Comparison of ENCODE assay signal across 16 cellular contexts in the genomic region with DNA sequence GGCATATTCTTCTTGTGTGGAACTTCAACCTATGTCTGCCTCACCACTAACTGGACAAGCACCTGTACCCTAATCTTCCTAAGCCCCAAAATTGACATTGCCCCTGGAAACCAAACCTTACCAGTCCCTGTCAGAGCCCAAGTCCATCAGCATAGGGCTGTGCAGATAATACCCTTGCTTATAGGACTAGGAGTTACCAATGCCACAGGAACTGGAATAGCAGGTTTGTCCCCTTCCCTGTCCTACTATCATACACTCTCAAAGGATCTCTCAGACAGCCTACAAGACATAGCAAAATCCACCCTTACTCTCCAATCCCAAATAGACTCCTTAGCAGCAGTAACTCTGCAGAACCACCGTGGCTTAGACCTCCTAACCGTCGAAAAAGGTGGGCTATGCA. TPM values are rescaled to one million over a fixed set of nuclear protein-coding genes. Genes with fewer than 3 reads are reported as not detected.
DNase-seq lines count a peak whose midpoint lies in the region; ATAC-seq and TF ChIP-seq lines count a peak whose summit lies in the region.
"Had no signal": no experiment of that assay in that cellular context is flagged by ENCODE, and none has a peak within 500 bp of the region (broad histone marks: within the 10 kb centered on the region; RNA-seq: fewer than 3 reads in every experiment).

No MANE protein-coding gene starts in this region.

- TF ChIP-seq POLR2A in suprapubic skin (IDR thresholded peaks at IDR 0.05) (no peak), gastrocnemius medialis (IDR thresholded peaks at IDR 0.05) (no peak)

- H3K4me3 ChIP-seq in OCI-LY3 (ENCODE audit: low read length) (no peak overlapping the region), suprapubic skin (no peak overlapping the region), foreskin fibroblast (ENCODE audit: low read depth in 1 of 2, low read length in 2 of 2) (no peak overlapping the region), gastrocnemius medialis (no peak overlapping the region)
- H3K4me3 ChIP-seq: heart right ventricle, ovary, SK-N-MC had no signal

- peaks cover 47% of the 10 kb centered on the region for H3K4me1 Mint-ChIP-seq in activated T-cell treated with anti-CD3 and anti-CD28 coated beads, Interleukin-2, amount 50 U/mL, for 24 hours (ENCODE audit: low read depth)
- H3K4me1 Mint-ChIP-seq in endothelial cell (ENCODE audit: unreplicated experiment) = no peaks in the 10 kb centered on the region

- TF ChIP-seq EP300 in suprapubic skin (IDR thresholded peaks at IDR 0.05) = no peak

- peaks cover 29% of the 10 kb centered on the region for H4K20me1 ChIP-seq in OCI-LY3 (ENCODE audit: insufficient read depth, low read length)

- no peaks in the 10 kb centered on the region for H3K27me3 Mint-ChIP-seq in activated T-cell treated with anti-CD3 and anti-CD28 coated beads, Interleukin-2, amount 50 U/mL, for 24 hours
- H3K27me3 Mint-ChIP-seq in endothelial cell (ENCODE audit: unreplicated experiment) = peaks cover 3% of the 10 kb centered on the region

- H3K9me3 ChIP-seq in OCI-LY3 (ENCODE audit: insufficient read depth, low read length) = no peaks in the 10 kb centered on the region
- H3K9me3 ChIP-seq in suprapubic skin = no peaks in the 10 kb centered on the region
- no peaks in the 10 kb centered on the region for H3K9me3 ChIP-seq in gastrocnemius medialis
- H3K9me3 ChIP-seq: Caco-2, ovary had no signal

- no peak for ATAC-seq in gastrocnemius medialis
- no peak for ATAC-seq in HG03469 (IDR thresholded peaks at IDR 0.05; ENCODE audit: unreplicated experiment)
- ATAC-seq: heart right ventricle had no signal

- H3K27ac ChIP-seq in OCI-LY3 (ENCODE audit: low read length) (peak overlapping the region; percentile 88), suprapubic skin (peak overlapping the region; percentile 88), gastrocnemius medialis (no peak overlapping the region)
- H3K27ac ChIP-seq: heart right ventricle, ovary, SK-N-MC had no signal

- 43% methylated on average over 3 of the region's 3 CpGs for WGBS in suprapubic skin

- intact Hi-C loops in gastrocnemius medialis (cut with DNase I; ENCODE audit: low total_unique reads) = no loop called here

- in situ Hi-C loops in gastrocnemius medialis (cut with MboI; ENCODE audit: low sequenced_read_pairs in 4 of 4) = no loop called here

- H3K79me2 ChIP-seq in OCI-LY3 (ENCODE audit: low read length) = peaks cover 97% of the 10 kb centered on the region

- H3K27ac Mint-ChIP-seq in activated T-cell treated with anti-CD3 and anti-CD28 coated beads, Interleukin-2, amount 50 U/mL, for 24 hours = peak overlapping the region; percentile 8
- H3K27ac Mint-ChIP-seq in endothelial cell (ENCODE audit: unreplicated experiment) = no peak overlapping the region

- H3K4me1 ChIP-seq in OCI-LY3 (ENCODE audit: low read length) = peaks cover 39% of the 10 kb centered on the region
- H3K4me1 ChIP-seq in suprapubic skin = peaks cover 31% of the 10 kb centered on the region
- no peaks in the 10 kb centered on the region for H3K4me1 ChIP-seq in gastrocnemius medialis

- DNase-seq in activated T-cell treated with anti-CD3 and anti-CD28 coated beads, Interleukin-2, amount 50 U/mL, for 24 hours = no peak
- DNase-seq in activated T-cell treated with anti-CD3 and anti-CD28 coated beads, Interleukin-2, amount 50 U/mL, for 48 hours = no peak
- DNase-seq in endothelial cell (ENCODE audit: low spot score) (no peak), suprapubic skin (ENCODE audit: low spot score in 2 of 2) (no peak), foreskin fibroblast (no peak), gastrocnemius medialis (no peak)
- DNase-seq: heart right ventricle, IMR-90, kidney, NCI-H1092, ovary had no signal

- no peak overlapping the region for H3K9ac ChIP-seq in OCI-LY3 (ENCODE audit: low read length)

- H3K4me2 ChIP-seq in OCI-LY3 (ENCODE audit: low read length) = peak overlapping the region; percentile 66; the same call in 1 of the 2 replicates

- TF ChIP-seq CTCF in OCI-LY3 (IDR thresholded peaks at IDR 0.05; ENCODE audit: low read depth, low read length) (no peak), endothelial cell (IDR thresholded peaks at IDR 0.05; ENCODE audit: unreplicated experiment) (no peak), suprapubic skin (IDR thresholded peaks at IDR 0.05) (no peak), foreskin fibroblast (IDR thresholded peaks at IDR 0.05; ENCODE audit: low read depth, low read length) (no peak), gastrocnemius medialis (IDR thresholded peaks at IDR 0.05 in 4 of 5, conservative IDR thresholded peaks at IDR 0.05 in 1 of 5) (no peak)

- H3K36me3 ChIP-seq in OCI-LY3 (replicated peaks; ENCODE audit: low read depth, low read length) (peaks cover 95% of the 10 kb centered on the region), suprapubic skin (peaks cover 37% of the 10 kb centered on the region), gastrocnemius medialis (peaks cover 0 to 26% of the 10 kb centered on the region in 2 donors)
- H3K36me3 ChIP-seq: ovary had no signal

- peaks cover 18% of the 10 kb centered on the region for H3K9me3 Mint-ChIP-seq in activated T-cell treated with anti-CD3 and anti-CD28 coated beads, Interleukin-2, amount 50 U/mL, for 24 hours
- H3K9me3 Mint-ChIP-seq in endothelial cell (ENCODE audit: unreplicated experiment) = no peaks in the 10 kb centered on the region

- no peaks in the 10 kb centered on the region for H3K27me3 ChIP-seq in OCI-LY3 (ENCODE audit: low read depth, low read length)
- H3K27me3 ChIP-seq in suprapubic skin = no peaks in the 10 kb centered on the region
- H3K27me3 ChIP-seq in gastrocnemius medialis = no peaks in the 10 kb centered on the region
- H3K27me3 ChIP-seq: heart right ventricle, ovary had no signal

- H2AFZ ChIP-seq in OCI-LY3 (ENCODE audit: low read depth, low read length) = no peak overlapping the region

- H3K36me3 Mint-ChIP-seq in activated T-cell treated with anti-CD3 and anti-CD28 coated beads, Interleukin-2, amount 50 U/mL, for 24 hours (ENCODE audit: low read depth) = peaks cover 7% of the 10 kb centered on the region
- peaks cover 24% of the 10 kb centered on the region for H3K36me3 Mint-ChIP-seq in endothelial cell (ENCODE audit: low read depth, unreplicated experiment)
- H3K36me3 Mint-ChIP-seq: mesothelial cell of epicardium had no signal

- no peak overlapping the region for H3K4me3 Mint-ChIP-seq in activated T-cell treated with anti-CD3 and anti-CD28 coated beads, Interleukin-2, amount 50 U/mL, for 24 hours
- peak overlapping the region; percentile 9 for H3K4me3 Mint-ChIP-seq in endothelial cell (ENCODE audit: unreplicated experiment)
- H3K4me3 Mint-ChIP-seq: mesothelial cell of epicardium had no signal

RNA-seq across cellular contexts. Expression of gene ZNF107, which starts 19.8 kb away (rescaled TPM):
- 10.4 TPM for total RNA-seq in endothelial cell (ENCODE audit: unreplicated experiment)
- 10 to 100 TPM; 14.4 to 22.8 (median 16.5) TPM for total RNA-seq in suprapubic skin
- 1 to 10 TPM in 1 of 4 donors, under 1 TPM in 3; 0.49 to 1.6 (median 0.77) TPM for total RNA-seq in gastrocnemius medialis

Comparison
In these comparisons a context has a peak if more than half of its experiments do, and no peak if none do; other contexts are left out.
1. H3K27ac ChIP-seq: peak in OCI-LY3 (single experiment) and suprapubic skin (single experiment); none in gastrocnemius medialis (0 of 4).